ENCODE assay signal across 10 cellular contexts in the genomic region with DNA sequence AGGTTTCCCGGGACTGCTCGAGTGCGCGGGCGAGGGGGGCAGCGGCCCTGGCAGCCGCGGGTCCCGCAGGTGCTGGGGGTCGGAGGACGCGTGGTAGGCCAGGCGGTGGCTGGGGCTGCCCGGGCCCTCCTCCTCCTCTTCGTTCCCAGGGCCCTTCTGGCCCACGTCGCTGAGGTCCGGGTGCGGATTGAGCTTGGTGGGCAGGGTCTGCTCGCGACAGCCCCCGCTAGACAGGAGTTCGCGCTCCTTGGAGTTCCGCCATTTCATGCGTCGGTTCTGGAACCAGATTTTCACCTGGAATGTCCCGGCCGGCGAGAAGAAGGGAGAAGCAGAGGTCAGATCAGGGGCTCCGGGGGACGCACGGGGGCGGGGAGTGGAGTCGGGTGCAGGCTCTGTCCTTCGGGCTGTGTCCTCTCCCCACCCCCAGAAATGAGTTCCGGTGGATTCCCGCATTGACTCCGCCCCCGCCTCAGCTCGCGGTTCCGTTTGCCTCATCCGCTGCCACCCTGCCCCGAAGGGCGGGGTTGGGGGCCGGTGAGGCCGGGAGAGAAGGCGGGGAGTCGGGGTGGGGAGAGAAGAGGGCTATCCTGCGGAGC. TPM values are rescaled to one million over a fixed set of nuclear protein-coding genes. Genes with fewer than 3 reads are reported as not detected.
DNase-seq lines count a peak whose midpoint lies in the region; ATAC-seq and TF ChIP-seq lines count a peak whose summit lies in the region.
"Had no signal": no experiment of that assay in that cellular context is flagged by ENCODE, and none has a peak within 500 bp of the region (broad histone marks: within the 10 kb centered on the region; RNA-seq: fewer than 3 reads in every experiment).

No MANE protein-coding gene starts in this region.

- intact Hi-C loops in transverse colon (cut with DNase I; ENCODE audit: low total_unique reads), result no loop called here

- H3K79me2 ChIP-seq in SK-N-SH (ENCODE audit: insufficient read depth), result no peaks in the 10 kb centered on the region

- TF ChIP-seq CTCF in SK-N-SH (IDR thresholded peaks at IDR 0.05), result no peak
- TF ChIP-seq CTCF in mesothelial cell of epicardium (IDR thresholded peaks at IDR 0.05; ENCODE audit: unreplicated experiment), result no peak
- no peak for TF ChIP-seq CTCF in transverse colon (IDR thresholded peaks at IDR 0.05)

- WGBS in SK-N-SH (ENCODE audit: low lambda C conversion rate), result 87% methylated on average over 30 of the region's 51 CpGs
- WGBS in transverse colon (ENCODE audit: low coverage in 1 of 2), 2 donors, result 17% methylated on average over 30 of the region's 51 CpGs; no CpG with 5 or more reads in 1 of the 2 donors

- H4K20me1 ChIP-seq in SK-N-SH (ENCODE audit: insufficient read depth), result no peaks in the 10 kb centered on the region

- H3K27ac ChIP-seq in SK-N-SH (ENCODE audit: low read depth in 2 of 2, low read length in 1 of 2), result no peak overlapping the region
- no peak overlapping the region for H3K27ac ChIP-seq in transverse colon
- no peak overlapping the region for H3K27ac ChIP-seq in caudate nucleus (ENCODE audit: low read depth, low read length)

- H3K27me3 ChIP-seq in SK-N-SH (ENCODE audit: insufficient read depth), result peaks cover 24% of the 10 kb centered on the region
- H3K27me3 ChIP-seq in transverse colon, result peaks cover 91% of the 10 kb centered on the region

- no peaks in the 10 kb centered on the region for H3K9me3 ChIP-seq in SK-N-SH
- no peaks in the 10 kb centered on the region for H3K9me3 ChIP-seq in transverse colon

- peak; percentile 24 for DNase-seq in SK-N-SH
- DNase-seq in activated effector memory CD4-positive, alpha-beta T cell treated with Interleukin-2 at 50 U/mL for 16 hours, result peak; percentile 49
- no peak for DNase-seq in mesothelial cell of epicardium (ENCODE audit: low spot score in 2 of 2, unreplicated experiment in 2 of 2)
- peak; percentile 42 for DNase-seq in transverse colon
- no peak for DNase-seq in NCI-H2171 treated with DMSO at 0.1 percent for 48 hours (lab: John Stamatoyannopoulos, UW)
- DNase-seq in caudate nucleus (lab: John Stamatoyannopoulos, UW), result no peak
- no peak for DNase-seq in C1 segment of cervical spinal cord (lab: John Stamatoyannopoulos, UW)
- DNase-seq: AML-193 had no signal

- H3K36me3 Mint-ChIP-seq in mesothelial cell of epicardium, result no peaks in the 10 kb centered on the region

- CTCF ChIA-PET in SK-N-SH (lab: Yijun Ruan, JAX), result no interaction called here

- in situ Hi-C loops in transverse colon (cut with MboI; ENCODE audit: low pct_ligation_motif_present in 1 of 4, low pct_unique_long_range_greater_than_20kb in 1 of 4, low sequenced_read_pairs in 3 of 4), result no loop called here

- no peak overlapping the region for H3K9ac ChIP-seq in SK-N-SH

- TF ChIP-seq RAD21 in SK-N-SH (IDR thresholded peaks at IDR 0.05; ENCODE audit: low read length), result no peak

- no peak overlapping the region for H3K4me2 ChIP-seq in SK-N-SH

- peaks cover 87% of the 10 kb centered on the region for H3K27me3 Mint-ChIP-seq in mesothelial cell of epicardium (ENCODE audit: low read depth)

- POLR2A ChIA-PET in SK-N-SH (lab: Yijun Ruan, JAX), result no interaction called here

- no peaks in the 10 kb centered on the region for H3K9me3 Mint-ChIP-seq in mesothelial cell of epicardium

- H3K36me3 ChIP-seq in SK-N-SH (replicated peaks in 1 of 2; ENCODE audit: control insufficient read depth in 1 of 2, insufficient read depth in 2 of 2, low read length in 1 of 2), result no peaks in the 10 kb centered on the region
- no peaks in the 10 kb centered on the region for H3K36me3 ChIP-seq in transverse colon

- H3F3A ChIP-seq in SK-N-SH (replicated peaks; ENCODE audit: insufficient read depth), result peaks cover 9% of the 10 kb centered on the region

- no peak overlapping the region for H3K4me3 ChIP-seq in SK-N-SH (ENCODE audit: low read depth in 2 of 2, low read length in 1 of 2)
- peak overlapping the region in 3 of 4 donors; percentile 10 to 49 (median 33) for H3K4me3 ChIP-seq in transverse colon

- H3K4me1 Mint-ChIP-seq in mesothelial cell of epicardium, result peaks cover 13% of the 10 kb centered on the region

- no peak for ATAC-seq in SK-N-SH treated with all-trans-retinoic acid at 6 μM for 48 hours

- peak overlapping the region; percentile 63 for H3K4me3 Mint-ChIP-seq in mesothelial cell of epicardium

- H3K9me2 ChIP-seq in SK-N-SH, result no peaks in the 10 kb centered on the region

- no peak for TF ChIP-seq POLR2A in transverse colon (IDR thresholded peaks at IDR 0.05)

- H3K27ac Mint-ChIP-seq in mesothelial cell of epicardium, result no peak overlapping the region

- H2AFZ ChIP-seq in SK-N-SH (ENCODE audit: low read depth), result no peak overlapping the region

- H3K4me1 ChIP-seq in SK-N-SH (ENCODE audit: control insufficient read depth in 1 of 2, insufficient read depth in 2 of 2, low read depth in 1 of 2, low read length in 1 of 2), result peaks cover 0 to 5% of the 10 kb centered on the region in 2 experiments; a peak in 1 of 4 replicates
- H3K4me1 ChIP-seq in transverse colon, result peaks cover 0 to 18% (median 14%) of the 10 kb centered on the region in 4 donors

- TF ChIP-seq EP300 in SK-N-SH (IDR thresholded peaks at IDR 0.05; ENCODE audit: borderline replicate concordance in 1 of 2, low read depth in 1 of 2, low read length in 1 of 2) (no peak), transverse colon (IDR thresholded peaks at IDR 0.05; ENCODE audit: low read depth) (no peak)

TF ChIP-seq in SK-N-SH, 30 proteins besides CTCF, POLR2A, EP300 and RAD21:
- TF ChIP-seq TCF12 (IDR thresholded peaks at IDR 0.05) (no peak), ELF1 (IDR thresholded peaks at IDR 0.05) (no peak), TEAD4 (IDR thresholded peaks at IDR 0.05; ENCODE audit: borderline replicate concordance, insufficient read depth) (no peak), SIN3A (IDR thresholded peaks at IDR 0.05; ENCODE audit: borderline replicate concordance, low read depth, low read length) (no peak), MEF2A (IDR thresholded peaks at IDR 0.05; ENCODE audit: borderline replicate concordance, low read depth) (no peak)
- TF ChIP-seq, protein P1, sequence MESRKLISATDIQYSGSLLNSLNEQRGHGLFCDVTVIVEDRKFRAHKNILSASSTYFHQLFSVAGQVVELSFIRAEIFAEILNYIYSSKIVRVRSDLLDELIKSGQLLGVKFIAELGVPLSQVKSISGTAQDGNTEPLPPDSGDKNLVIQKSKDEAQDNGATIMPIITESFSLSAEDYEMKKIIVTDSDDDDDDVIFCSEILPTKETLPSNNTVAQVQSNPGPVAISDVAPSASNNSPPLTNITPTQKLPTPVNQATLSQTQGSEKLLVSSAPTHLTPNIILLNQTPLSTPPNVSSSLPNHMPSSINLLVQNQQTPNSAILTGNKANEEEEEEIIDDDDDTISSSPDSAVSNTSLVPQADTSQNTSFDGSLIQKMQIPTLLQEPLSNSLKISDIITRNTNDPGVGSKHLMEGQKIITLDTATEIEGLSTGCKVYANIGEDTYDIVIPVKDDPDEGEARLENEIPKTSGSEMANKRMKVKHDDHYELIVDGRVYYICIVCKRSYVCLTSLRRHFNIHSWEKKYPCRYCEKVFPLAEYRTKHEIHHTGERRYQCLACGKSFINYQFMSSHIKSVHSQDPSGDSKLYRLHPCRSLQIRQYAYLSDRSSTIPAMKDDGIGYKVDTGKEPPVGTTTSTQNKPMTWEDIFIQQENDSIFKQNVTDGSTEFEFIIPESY (IDR thresholded peaks at IDR 0.05; ENCODE audit: borderline replicate concordance, low read depth), result no peak

TF ChIP-seq in SK-N-SH treated with all-trans-retinoic acid at 6 μM for 48 hours, 23 proteins besides CTCF, POLR2A, EP300 and RAD21 (continues in another document):
- TF ChIP-seq SNAI2 (CRISPR knock-in tag; IDR thresholded peaks at IDR 0.05), result no peak
- no peak for TF ChIP-seq OSR1 (CRISPR knock-in tag; IDR thresholded peaks at IDR 0.05)
- no peak for TF ChIP-seq RARB (CRISPR knock-in tag; IDR thresholded peaks at IDR 0.05)
- no peak for TF ChIP-seq ESRRG (CRISPR knock-in tag; IDR thresholded peaks at IDR 0.05)
- no peak for TF ChIP-seq BACH2 (CRISPR knock-in tag; IDR thresholded peaks at IDR 0.05; ENCODE audit: borderline replicate concordance)
- TF ChIP-seq ISL1 (CRISPR knock-in tag; IDR thresholded peaks at IDR 0.05), result no peak
- TF ChIP-seq TCF4 (CRISPR knock-in tag; IDR thresholded peaks at IDR 0.05; ENCODE audit: borderline replicate concordance), result no peak
- TF ChIP-seq ZC3H10 (CRISPR knock-in tag; IDR thresholded peaks at IDR 0.05), result no peak
- TF ChIP-seq CSDC2 (CRISPR knock-in tag; IDR thresholded peaks at IDR 0.05), result no peak
- TF ChIP-seq, protein P2, sequence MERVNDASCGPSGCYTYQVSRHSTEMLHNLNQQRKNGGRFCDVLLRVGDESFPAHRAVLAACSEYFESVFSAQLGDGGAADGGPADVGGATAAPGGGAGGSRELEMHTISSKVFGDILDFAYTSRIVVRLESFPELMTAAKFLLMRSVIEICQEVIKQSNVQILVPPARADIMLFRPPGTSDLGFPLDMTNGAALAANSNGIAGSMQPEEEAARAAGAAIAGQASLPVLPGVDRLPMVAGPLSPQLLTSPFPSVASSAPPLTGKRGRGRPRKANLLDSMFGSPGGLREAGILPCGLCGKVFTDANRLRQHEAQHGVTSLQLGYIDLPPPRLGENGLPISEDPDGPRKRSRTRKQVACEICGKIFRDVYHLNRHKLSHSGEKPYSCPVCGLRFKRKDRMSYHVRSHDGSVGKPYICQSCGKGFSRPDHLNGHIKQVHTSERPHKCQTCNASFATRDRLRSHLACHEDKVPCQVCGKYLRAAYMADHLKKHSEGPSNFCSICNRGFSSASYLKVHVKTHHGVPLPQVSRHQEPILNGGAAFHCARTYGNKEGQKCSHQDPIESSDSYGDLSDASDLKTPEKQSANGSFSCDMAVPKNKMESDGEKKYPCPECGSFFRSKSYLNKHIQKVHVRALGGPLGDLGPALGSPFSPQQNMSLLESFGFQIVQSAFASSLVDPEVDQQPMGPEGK (CRISPR knock-in tag; IDR thresholded peaks at IDR 0.05; ENCODE audit: borderline replicate concordance), result no peak
- TF ChIP-seq, protein P3, sequence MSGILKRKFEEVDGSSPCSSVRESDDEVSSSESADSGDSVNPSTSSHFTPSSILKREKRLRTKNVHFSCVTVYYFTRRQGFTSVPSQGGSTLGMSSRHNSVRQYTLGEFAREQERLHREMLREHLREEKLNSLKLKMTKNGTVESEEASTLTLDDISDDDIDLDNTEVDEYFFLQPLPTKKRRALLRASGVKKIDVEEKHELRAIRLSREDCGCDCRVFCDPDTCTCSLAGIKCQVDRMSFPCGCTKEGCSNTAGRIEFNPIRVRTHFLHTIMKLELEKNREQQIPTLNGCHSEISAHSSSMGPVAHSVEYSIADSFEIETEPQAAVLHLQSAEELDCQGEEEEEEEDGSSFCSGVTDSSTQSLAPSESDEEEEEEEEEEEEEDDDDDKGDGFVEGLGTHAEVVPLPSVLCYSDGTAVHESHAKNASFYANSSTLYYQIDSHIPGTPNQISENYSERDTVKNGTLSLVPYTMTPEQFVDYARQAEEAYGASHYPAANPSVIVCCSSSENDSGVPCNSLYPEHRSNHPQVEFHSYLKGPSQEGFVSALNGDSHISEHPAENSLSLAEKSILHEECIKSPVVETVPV (CRISPR knock-in tag; IDR thresholded peaks at IDR 0.05), result no peak
- no peak for TF ChIP-seq GLIS3 (CRISPR knock-in tag; IDR thresholded peaks at IDR 0.05)

RNA-seq across cellular contexts. Expression of a gene that starts 3.9 kb away (rescaled TPM):
- not detected in 2 replicates for polyA plus RNA-seq in SK-N-SH (2012; rRNA removed)
- polyA plus RNA-seq in SK-N-SH (2012; cell fraction: cytosol; rRNA removed), result not detected in 2 replicates
- polyA plus RNA-seq in SK-N-SH (2012; cell fraction: nucleus; rRNA removed), result not detected in 2 replicates
- total RNA-seq in mesothelial cell of epicardium (not detected in 3 replicates), transverse colon (not detected)
- total RNA-seq: HT1080 had no signal

Comparison
In these comparisons a context has a peak if more than half of its experiments do, and no peak if none do; other contexts are left out.
1. DNase-seq: peak in SK-N-SH (single experiment), activated effector memory CD4-positive, alpha-beta T cell treated with Interleukin-2 at 50 U/mL for 16 hours (single experiment) and transverse colon (single experiment); none in mesothelial cell of epicardium (0 of 2), NCI-H2171 treated with DMSO at 0.1 percent for 48 hours (single experiment), caudate nucleus (0 of 61) and C1 segment of cervical spinal cord (0 of 14).
2. H3K4me3 ChIP-seq: peak in transverse colon (3 of 4); none in SK-N-SH (0 of 2).